ENCODE assay signal across 8 cellular contexts in genomic region chr3:39291903-39292329, GRCh38. TPM values are rescaled to one million over a fixed set of nuclear protein-coding genes. Genes with fewer than 3 reads are reported as not detected.
DNase-seq lines count a peak whose midpoint lies in the region; ATAC-seq and TF ChIP-seq lines count a peak whose summit lies in the region.

No MANE protein-coding gene starts in this region.

- no peak overlapping the region for H3K4me3 ChIP-seq in coronary artery
- no peak overlapping the region for H3K4me3 ChIP-seq in right lobe of liver

- DNase-seq in NCI-H2227 (lab: John Stamatoyannopoulos, UW; ENCODE audit: unreplicated experiment) = peak; percentile 57
- no peak for DNase-seq in NCI-H2227 treated with DMSO at 0.1 percent for 48 hours (lab: John Stamatoyannopoulos, UW)
- DNase-seq in NCI-H460 (ENCODE audit: extremely low read depth, low read depth) = peak; percentile 56
- DNase-seq in activated CD4-positive, alpha-beta T cell treated with anti-CD3 and anti-CD28 coated beads, Interleukin-2, amount 50 U/mL, for 1 hour = peak; percentile 71
- DNase-seq in coronary artery (ENCODE audit: low spot score) = no peak
- peak; percentile 59 to 93 (median 87) for DNase-seq in right lobe of liver
- DNase-seq in stimulated activated CD8-positive, alpha-beta memory T cell treated with anti-CD3 and anti-CD28 coated beads, Interleukin-12 subunit alpha, Interleukin-12 subunit beta, amount 100 ng/mL, for 4 hours (ENCODE audit: low read depth) = peak; percentile 47

- no peaks in the 10 kb centered on the region for H3K9me3 ChIP-seq in right lobe of liver

- no peaks in the 10 kb centered on the region for H3K27me3 ChIP-seq in right lobe of liver

- TF ChIP-seq CTCF in coronary artery (IDR thresholded peaks at IDR 0.05) (peak; percentile 83), right lobe of liver (IDR thresholded peaks at IDR 0.05) (peak; percentile 89 to 98 (median 94))

- peak; percentile 49 to 81 (median 77) for ATAC-seq in right lobe of liver
- no peak for ATAC-seq in HG03097 (IDR thresholded peaks at IDR 0.05; ENCODE audit: low FRiP score, unreplicated experiment)

- H3K27ac ChIP-seq in coronary artery = no peak overlapping the region
- peak overlapping the region; percentile 14 to 83 (median 50) for H3K27ac ChIP-seq in right lobe of liver

- intact Hi-C loops in right lobe of liver (cut with DNase I) = no loop called here

- H3K4me1 ChIP-seq in right lobe of liver = peaks cover 0 to 58% (median 17%) of the 10 kb centered on the region in 4 donors

- 9% methylated on average over 3 of the region's 5 CpGs for WGBS in right lobe of liver (ENCODE audit: insufficient coverage, low coverage, low lambda C conversion rate, missing lambda C conversion rate)

- no peaks in the 10 kb centered on the region for H3K36me3 ChIP-seq in right lobe of liver

- TF ChIP-seq POLR2A in right lobe of liver (IDR thresholded peaks at IDR 0.05) = no peak

RNA-seq across cellular contexts. Expression of gene CX3CR1, which starts 12.1 kb away (rescaled TPM):
- not detected in 2 replicates for total RNA-seq in NCI-H460 (2014; rRNA removed; shearing (Covaris generic))
- polyA plus RNA-seq in NCI-H460 (2014; cell fraction: nucleus; rRNA removed) = not detected in 2 replicates
- 1 to 10 TPM in 1 of 6 experiments, under 1 TPM in 4, not detected in 1; 0.25 to 1.8 (median 0.72) TPM for total RNA-seq in right lobe of liver

RNA-seq across cellular contexts. Expression of gene CCR8, which starts 37.6 kb away (rescaled TPM):
- total RNA-seq in NCI-H460 (2014; rRNA removed; shearing (Covaris generic)) = not detected in 2 replicates
- polyA plus RNA-seq in NCI-H460 (2014; cell fraction: nucleus; rRNA removed) = not detected in 2 replicates
- total RNA-seq in right lobe of liver = not detected

Comparison
In these comparisons a context has a peak if more than half of its experiments do, and no peak if none do; other contexts are left out.
1. DNase-seq: peak in NCI-H2227 (single experiment), NCI-H460 (single experiment), activated CD4-positive, alpha-beta T cell treated with anti-CD3 and anti-CD28 coated beads, Interleukin-2, amount 50 U/mL, for 1 hour (single experiment), right lobe of liver (3 of 3) and stimulated activated CD8-positive, alpha-beta memory T cell treated with anti-CD3 and anti-CD28 coated beads, Interleukin-12 subunit alpha, Interleukin-12 subunit beta, amount 100 ng/mL, for 4 hours (single experiment); none in NCI-H2227 treated with DMSO at 0.1 percent for 48 hours (single experiment) and coronary artery (single experiment).
2. H3K27ac ChIP-seq: peak in right lobe of liver (3 of 3); none in coronary artery (0 of 2).